In the genomic region with DNA sequence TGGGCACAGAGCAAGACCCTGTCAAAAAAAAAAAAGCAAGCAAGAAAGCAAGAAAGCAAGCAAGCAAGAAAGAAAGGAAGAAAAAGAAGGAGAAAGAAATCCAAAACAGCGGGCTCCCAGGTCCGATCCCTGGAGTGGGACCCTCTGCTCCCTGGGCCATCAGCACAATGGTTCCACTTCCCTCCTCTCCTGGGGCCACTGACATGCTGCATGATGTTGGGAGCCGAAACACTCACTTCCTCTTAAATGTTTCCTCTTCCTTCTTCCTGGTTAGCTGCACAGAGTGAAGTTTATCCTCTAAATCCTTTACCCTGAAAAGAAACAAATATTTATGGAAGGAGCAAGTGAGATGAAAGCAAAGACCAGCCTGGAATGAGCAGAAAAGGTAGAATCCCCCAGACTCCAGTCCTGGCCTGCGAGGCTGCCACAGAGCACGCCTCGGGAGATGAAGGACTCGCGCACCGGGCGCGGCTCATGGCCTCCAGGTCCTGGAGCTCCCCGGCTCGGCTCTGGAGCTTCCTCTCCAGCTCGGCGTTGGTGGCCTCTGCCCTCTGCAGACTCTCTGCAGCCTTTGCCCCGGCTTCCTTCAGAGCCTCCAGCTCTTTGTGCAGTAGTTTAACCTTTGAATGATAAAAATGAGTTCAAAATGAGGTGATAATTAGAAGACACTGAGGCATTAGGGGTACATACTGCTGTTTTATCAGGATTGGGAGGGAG, we compare ENCODE assay signal across 15 cellular contexts. TPM values are rescaled to one million over a fixed set of nuclear protein-coding genes. Genes with fewer than 3 reads are reported as not detected.
DNase-seq lines count a peak whose midpoint lies in the region; ATAC-seq, FAIRE-seq and TF ChIP-seq lines count a peak whose summit lies in the region.
"Had no signal": no experiment of that assay in that cellular context is flagged by ENCODE, and none has a peak within 500 bp of the region (broad histone marks: within the 10 kb centered on the region; RNA-seq: fewer than 3 reads in every experiment).

No MANE protein-coding gene starts in this region.

- H3K4me1 ChIP-seq in BLaER1 (peaks cover 11% of the 10 kb centered on the region), mononuclear cell (ENCODE audit: insufficient read depth, low read length) (peaks cover 14% of the 10 kb centered on the region)
- H3K4me1 ChIP-seq: BE2C had no signal

- no peaks in the 10 kb centered on the region for H4K20me1 ChIP-seq in BLaER1

- no peaks in the 10 kb centered on the region for H3K27me3 Mint-ChIP-seq in T-cell
- H3K27me3 Mint-ChIP-seq: activated CD4-positive, alpha-beta T cell treated with anti-CD3 and anti-CD28 coated beads for 36 hours; stimulated activated memory B cell treated with anti-CD40 and anti-IgM and Interleukin-4, amounts not matched to agents 10 μg/mL and 1 μg/mL and 100 μg/mL, for 72 hours had no signal

- FAIRE-seq in HTR-8/SVneo (lab: Jason Lieb, UNC): peak; percentile 90

- H3K36me3 ChIP-seq in BLaER1: peaks cover 69% of the 10 kb centered on the region

- TF ChIP-seq CTCF in coronary artery (IDR thresholded peaks at IDR 0.05): no peak

- H3K27me3 ChIP-seq in BLaER1 (no peaks in the 10 kb centered on the region), mononuclear cell (ENCODE audit: insufficient read depth, low read length) (no peaks in the 10 kb centered on the region)
- H3K27me3 ChIP-seq: ascending aorta, BE2C had no signal

- H3K27ac ChIP-seq in BLaER1 (peak overlapping the region; percentile 23; the same call in 1 of the 2 replicates), coronary artery (no peak overlapping the region)
- H3K27ac ChIP-seq: ascending aorta had no signal

- H3K4me3 ChIP-seq in BLaER1 (no peak overlapping the region), coronary artery (peak overlapping the region; percentile 30), mononuclear cell (ENCODE audit: low read length) (peak overlapping the region; percentile 3)
- H3K4me3 ChIP-seq: ascending aorta, GM23338 had no signal

- POLR2A ChIA-PET in T-cell (lab: Charles Lee): no interaction called here

- ATAC-seq in T-cell (replicated peaks in 1 of 4): no peak
- ATAC-seq: activated CD4-positive, alpha-beta T cell treated with anti-CD3 and anti-CD28 coated beads for 36 hours; GM23338; stimulated activated memory B cell treated with anti-CD40 and anti-IgM and Interleukin-4, amounts not matched to agents 10 μg/mL and 1 μg/mL and 100 μg/mL, for 72 hours had no signal

- CTCF ChIA-PET in T-cell (lab: Charles Lee): interaction anchor here in 1 of 2 donors (0.5 kb wide), 1 partner anchor 357 kb away, joined by 3 read pairs; no protein-coding TSS in a partner anchor

- H3K9me3 Mint-ChIP-seq in T-cell: no peaks in the 10 kb centered on the region
- H3K9me3 Mint-ChIP-seq: GM23338; stimulated activated memory B cell treated with anti-CD40 and anti-IgM and Interleukin-4, amounts not matched to agents 10 μg/mL and 1 μg/mL and 100 μg/mL, for 72 hours had no signal

- H3K9ac ChIP-seq in BLaER1: no peak overlapping the region

- peaks cover 8 to 17% (median 9%) of the 10 kb centered on the region in 3 donors for H3K4me1 Mint-ChIP-seq in T-cell
- H3K4me1 Mint-ChIP-seq: GM23338 had no signal

- peaks cover 53% of the 10 kb centered on the region for H3K36me3 Mint-ChIP-seq in T-cell

- DNase-seq in HTR-8/SVneo (ENCODE audit: insufficient read length, low spot score): no peak
- DNase-seq in coronary artery (ENCODE audit: low spot score): no peak
- DNase-seq in midbrain (lab: John Stamatoyannopoulos, UW): no peak
- no peak for DNase-seq in KBM-7
- DNase-seq in germinal center (ENCODE audit: low spot score): no peak
- no peak for DNase-seq in T-cell
- DNase-seq: activated CD4-positive, alpha-beta T cell treated with anti-CD3 and anti-CD28 coated beads for 36 hours; BE2C; foreskin melanocyte; stimulated activated CD4-positive, alpha-beta T cell treated with anti-CD3 and anti-CD28 coated beads, Interleukin-4, amount 100 ng/mL, for 4 hours had no signal

- in situ Hi-C loops in KBM-7 (cut with MboI; ENCODE audit: low pct_unique_long_range_greater_than_20kb, low sequenced_read_pairs): no loop called here

- H3K4me2 ChIP-seq in BLaER1: peak overlapping the region; percentile 29
- H3K4me2 ChIP-seq: GM23338 had no signal

- no peaks in the 10 kb centered on the region for H3K9me3 ChIP-seq in BLaER1
- H3K9me3 ChIP-seq in mononuclear cell (ENCODE audit: low read depth, low read length): no peaks in the 10 kb centered on the region
- H3K9me3 ChIP-seq: ascending aorta, BE2C had no signal

- no peak overlapping the region for H3K27ac Mint-ChIP-seq in T-cell
- H3K27ac Mint-ChIP-seq: activated CD4-positive, alpha-beta T cell treated with anti-CD3 and anti-CD28 coated beads for 36 hours; GM23338; stimulated activated memory B cell treated with anti-CD40 and anti-IgM and Interleukin-4, amounts not matched to agents 10 μg/mL and 1 μg/mL and 100 μg/mL, for 72 hours had no signal

- H3K4me3 Mint-ChIP-seq in T-cell: no peak overlapping the region
- H3K4me3 Mint-ChIP-seq: activated CD4-positive, alpha-beta T cell treated with anti-CD3 and anti-CD28 coated beads for 36 hours; GM23338; stimulated activated memory B cell treated with anti-CD40 and anti-IgM and Interleukin-4, amounts not matched to agents 10 μg/mL and 1 μg/mL and 100 μg/mL, for 72 hours had no signal

RNA-seq across cellular contexts. Expression of a gene that starts 19.0 kb away (rescaled TPM):
- 36.6 TPM for total RNA-seq in mononuclear cell
- total RNA-seq in T-cell: 100 to 1,000 TPM in 3 of 5 donors, 10 to 100 TPM in 2; 86.4 to 127 (median 103) TPM

RNA-seq across cellular contexts. Expression of a gene that starts 35.2 kb away (rescaled TPM):
- total RNA-seq in mononuclear cell (105 TPM), T-cell (10 to 100 TPM; 31.9 to 47.3 (median 40.9) TPM)
